Comparison of ENCODE assay signal across 9 cellular contexts in the genomic region with DNA sequence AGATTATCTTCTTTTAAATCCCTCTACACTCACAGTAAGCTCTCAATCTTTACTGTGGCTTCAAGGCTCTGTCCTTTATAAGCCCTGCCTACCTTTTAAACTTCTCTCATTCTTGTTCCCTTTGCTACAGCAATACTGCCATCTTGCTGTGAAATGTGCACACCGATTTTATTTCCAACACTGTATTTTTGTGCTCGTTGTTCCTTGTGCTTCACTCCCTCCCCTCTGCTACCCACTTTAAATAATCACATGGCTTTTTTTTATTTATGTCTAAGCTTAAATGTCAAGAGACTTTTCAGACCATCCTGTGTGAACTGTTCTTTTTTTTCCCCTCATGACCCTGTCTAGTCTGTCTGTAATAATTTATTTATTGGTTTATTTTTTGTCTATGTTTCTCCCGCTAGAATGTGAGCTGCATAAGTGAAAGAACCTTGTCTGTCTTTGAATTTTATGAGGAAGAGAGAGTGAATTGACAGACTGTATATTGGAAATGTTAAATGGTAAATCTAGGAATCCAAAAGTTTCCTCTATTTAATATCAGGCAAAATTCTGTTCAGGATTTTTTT. TPM values are rescaled to one million over a fixed set of nuclear protein-coding genes. Genes with fewer than 3 reads are reported as not detected.
DNase-seq lines count a peak whose midpoint lies in the region; ATAC-seq and TF ChIP-seq lines count a peak whose summit lies in the region.
"Had no signal": no experiment of that assay in that cellular context is flagged by ENCODE, and none has a peak within 500 bp of the region (broad histone marks: within the 10 kb centered on the region; RNA-seq: fewer than 3 reads in every experiment).

No MANE protein-coding gene starts in this region.

- intact Hi-C loops in CD4-positive, alpha-beta memory T cell (cut with micrococcal nuclease), result loop anchor here (1.0 to 2.0 kb wide), 3 partner anchors 403 to 555 kb away; a partner anchor contains a TSS

- CTCF ChIA-PET in CD4-positive, alpha-beta memory T cell (lab: Charles Lee; ENCODE audit: partially characterized antibody), result interaction anchor here (0.6 to 4.2 kb wide), 26 partner anchors 8 to 834 kb away, joined by 3 to 30 read pairs (median 4); no protein-coding TSS in a partner anchor

- H3K4me3 ChIP-seq in CD4-positive, alpha-beta memory T cell (ENCODE audit: low read length in 2 of 2), result no peak overlapping the region
- H3K4me3 ChIP-seq in brain microvascular endothelial cell (ENCODE audit: low read depth, low read length) (no peak overlapping the region), kidney epithelial cell (ENCODE audit: low read depth, low read length) (no peak overlapping the region)
- H3K4me3 ChIP-seq: SJSA1 had no signal

- H3K27me3 Mint-ChIP-seq in CD4-positive, alpha-beta memory T cell, result no peaks in the 10 kb centered on the region

- H3K4me1 Mint-ChIP-seq in CD4-positive, alpha-beta memory T cell, result peaks cover 0 to 6% (median 0%) of the 10 kb centered on the region in 4 donors

- H3K27ac Mint-ChIP-seq in CD4-positive, alpha-beta memory T cell, result peak overlapping the region in 3 of 7 donors; percentile 20 to 65 (median 48)

- ATAC-seq in HG03175 (IDR thresholded peaks at IDR 0.05; ENCODE audit: unreplicated experiment), result no peak

- TF ChIP-seq CTCF in GM20000 (IDR thresholded peaks at IDR 0.05; ENCODE audit: extremely low read depth, missing control alignments), result peak; percentile 32
- TF ChIP-seq CTCF in brain microvascular endothelial cell (IDR thresholded peaks at IDR 0.05; ENCODE audit: low read depth, low read length, missing control alignments), result peak; percentile 52
- peak; percentile 39 for TF ChIP-seq CTCF in kidney epithelial cell (IDR thresholded peaks at IDR 0.05; ENCODE audit: insufficient read depth, low read length, poor library complexity, severe bottlenecking)

- no peaks in the 10 kb centered on the region for H3K9me3 Mint-ChIP-seq in CD4-positive, alpha-beta memory T cell

- in situ Hi-C loops in brain microvascular endothelial cell (cut with HindIII; ENCODE audit: low pct_ligation_motif_present, low sequenced_read_pairs), result no loop called here

- no peaks in the 10 kb centered on the region for H3K4me1 ChIP-seq in CD4-positive, alpha-beta memory T cell (ENCODE audit: insufficient read depth, low read length)
- H3K4me1 ChIP-seq: SJSA1 had no signal

- DNase-seq in CD4-positive, alpha-beta memory T cell, result peak in 4 of 5 donors; percentile 16 to 28 (median 20)
- DNase-seq in GM20000 (ENCODE audit: low spot score) (peak; percentile 23), NCI-H510A treated with DMSO at 0.1 percent for 48 hours (lab: John Stamatoyannopoulos, UW) (peak; percentile 19), brain microvascular endothelial cell (peak; percentile 53), kidney epithelial cell (ENCODE audit: low read depth) (peak; percentile 2), T-helper 9 cell (no peak), T1000 (lab: John Stamatoyannopoulos, UW) (no peak)

- no peak overlapping the region for H3K27ac ChIP-seq in CD4-positive, alpha-beta memory T cell (ENCODE audit: low read depth, low read length)
- H3K27ac ChIP-seq in brain microvascular endothelial cell, result no peak overlapping the region
- H3K27ac ChIP-seq: SJSA1 had no signal

- no peaks in the 10 kb centered on the region for H3K27me3 ChIP-seq in CD4-positive, alpha-beta memory T cell (ENCODE audit: insufficient read depth, low read length)
- H3K27me3 ChIP-seq in brain microvascular endothelial cell (replicated peaks) (no peaks in the 10 kb centered on the region), kidney epithelial cell (ENCODE audit: control insufficient read depth, insufficient read depth, low read length) (no peaks in the 10 kb centered on the region)
- H3K27me3 ChIP-seq: SJSA1 had no signal

- H3K9me3 ChIP-seq in CD4-positive, alpha-beta memory T cell (ENCODE audit: control insufficient read depth in 1 of 2, low read length in 2 of 2), result no peaks in the 10 kb centered on the region
- H3K9me3 ChIP-seq: SJSA1 had no signal

- no peak overlapping the region for H3K4me3 Mint-ChIP-seq in CD4-positive, alpha-beta memory T cell

- no peaks in the 10 kb centered on the region for H3K36me3 ChIP-seq in CD4-positive, alpha-beta memory T cell (ENCODE audit: insufficient read depth, low read length)
- H3K36me3 ChIP-seq in brain microvascular endothelial cell (replicated peaks) (no peaks in the 10 kb centered on the region), kidney epithelial cell (ENCODE audit: control insufficient read depth, insufficient read depth, low read length) (peaks cover 1% of the 10 kb centered on the region)

- peaks cover 45 to 49% of the 10 kb centered on the region in 2 donors for H3K36me3 Mint-ChIP-seq in CD4-positive, alpha-beta memory T cell

- POLR2A ChIA-PET in CD4-positive, alpha-beta memory T cell (lab: Charles Lee; ENCODE audit: partially characterized antibody), result no interaction called here

RNA-seq across cellular contexts. Expression of a gene that starts 45.7 kb away (rescaled TPM):
- total RNA-seq in CD4-positive, alpha-beta memory T cell, result 10 to 100 TPM; 23.6 to 23.8 TPM
- 10 to 100 TPM; 23.9 to 24.2 TPM for polyA plus RNA-seq in CD4-positive, alpha-beta memory T cell
- total RNA-seq in kidney epithelial cell, result 21.4 and 25.8 TPM in 2 replicates

Comparison
In these comparisons a context has a peak if more than half of its experiments do, and no peak if none do; other contexts are left out.
1. DNase-seq: peak in CD4-positive, alpha-beta memory T cell (4 of 5), GM20000 (single experiment), NCI-H510A treated with DMSO at 0.1 percent for 48 hours (single experiment), brain microvascular endothelial cell (single experiment) and kidney epithelial cell (single experiment); none in T-helper 9 cell (single experiment) and T1000 (single experiment).
2. Peak in every context shown above with its lines, with median percentiles within 50 percentile points of each other: CTCF ChIP-seq.